8 cellular contexts compared by ENCODE assay signal in the genomic region with DNA sequence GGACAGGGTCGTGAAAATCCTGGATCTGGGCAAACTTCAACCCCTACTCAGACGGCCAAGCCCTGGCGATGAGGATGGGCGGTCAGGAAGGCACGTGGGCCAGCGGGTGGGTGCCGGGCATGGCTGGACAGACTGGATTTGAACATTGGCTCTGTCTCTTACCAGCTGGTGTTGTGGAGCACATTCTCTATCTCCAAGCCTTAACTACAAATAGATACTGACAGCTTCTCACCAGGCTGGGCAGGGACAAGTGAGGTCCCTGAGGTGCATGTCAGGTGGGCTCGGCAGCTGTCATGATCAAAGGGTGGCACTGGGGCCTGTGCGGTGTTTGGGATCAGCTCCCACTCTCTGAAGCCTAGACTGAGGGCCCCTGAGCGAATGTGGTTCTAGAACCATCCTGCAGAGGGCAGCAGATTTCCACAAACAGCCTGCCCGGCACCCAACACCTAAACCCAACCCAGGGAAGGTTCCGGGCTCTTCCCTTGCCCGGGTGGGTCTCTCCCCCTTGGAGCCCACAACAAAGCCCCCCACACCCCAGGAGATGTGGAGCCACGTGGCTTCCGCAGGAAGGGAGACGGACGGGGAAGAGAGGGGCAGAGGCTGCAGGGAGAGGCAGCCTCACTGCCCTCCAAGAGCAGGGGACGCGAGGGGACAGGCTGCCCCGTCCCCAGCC. TPM values are rescaled to one million over a fixed set of nuclear protein-coding genes. Genes with fewer than 3 reads are reported as not detected.
A peak's percentile ranks its signal among the peaks of the same experiment; 100 is the strongest.
DNase-seq lines count a peak whose midpoint lies in the region; ATAC-seq, FAIRE-seq and TF ChIP-seq lines count a peak whose summit lies in the region.

No MANE protein-coding gene starts in this region.

- ATAC-seq in HG02798 (IDR thresholded peaks at IDR 0.05; ENCODE audit: poor library complexity, unreplicated experiment), result peak; percentile 82
- peak; percentile 73 to 76 for ATAC-seq in activated CD4-positive, CD25-positive, alpha-beta regulatory T cell treated with anti-CD3 and anti-CD28 coated beads, Interleukin-2, amount 50 U/mL, for 24 hours
- peak; percentile 75 for ATAC-seq in left colon

- no peak for TF ChIP-seq POLR2A in GM12891 (IDR thresholded peaks at IDR 0.05; ENCODE audit: low read depth, low read length)

- DNase-seq in A172 (ENCODE audit: low spot score) (peak; percentile 64), GM12891 (ENCODE audit: insufficient read length, low spot score) (peak; percentile 81), NCI-H1417 treated with DMSO at 0.1 percent for 48 hours (lab: John Stamatoyannopoulos, UW) (peak; percentile 14), cerebellum (ENCODE audit: low spot score) (peak; percentile 78), left colon (peak in 1 of 2 donors; percentile 70)
- DNase-seq in stimulated activated CD4-positive, alpha-beta T cell treated with anti-CD3 and anti-CD28 coated beads, Interleukin-2, amount 100 ng/mL, for 48 hours, result peak; percentile 67

- intact Hi-C loops in left colon (cut with DNase I, micrococcal nuclease), result loop anchor here (2.0 to 5.0 kb wide), 2 partner anchors 1087 to 1090 kb away; no protein-coding TSS in a partner anchor

- FAIRE-seq in GM12891 (lab: Jason Lieb, UNC), result peak; percentile 88

TF ChIP-seq in GM12891, 5 proteins besides CTCF, POLR2A, EP300 and RAD21:
- TF ChIP-seq POU2F2 (IDR thresholded peaks at IDR 0.05; ENCODE audit: low read depth, low read length) (no peak), SPI1 (IDR thresholded peaks at IDR 0.05; ENCODE audit: low read depth, low read length) (no peak), POLR2AphosphoS5 (IDR thresholded peaks at IDR 0.05; ENCODE audit: low read depth, low read length) (no peak)

RNA-seq across cellular contexts. Expression of a gene that starts 58.4 kb away (rescaled TPM):
- total RNA-seq in A172 (2014; rRNA removed; shearing (Covaris generic)), result 0.05 and 0.90 TPM in 2 replicates
- polyA plus RNA-seq in GM12891 (2012; ENCODE audit: low read depth, missing spikeins), result not detected
- 26.3 TPM for total RNA-seq in cerebellum
- 10 to 100 TPM in 1 of 2 donors, 1 to 10 TPM in 1; 2.5 to 12.9 TPM for total RNA-seq in left colon
